In the genomic region with DNA sequence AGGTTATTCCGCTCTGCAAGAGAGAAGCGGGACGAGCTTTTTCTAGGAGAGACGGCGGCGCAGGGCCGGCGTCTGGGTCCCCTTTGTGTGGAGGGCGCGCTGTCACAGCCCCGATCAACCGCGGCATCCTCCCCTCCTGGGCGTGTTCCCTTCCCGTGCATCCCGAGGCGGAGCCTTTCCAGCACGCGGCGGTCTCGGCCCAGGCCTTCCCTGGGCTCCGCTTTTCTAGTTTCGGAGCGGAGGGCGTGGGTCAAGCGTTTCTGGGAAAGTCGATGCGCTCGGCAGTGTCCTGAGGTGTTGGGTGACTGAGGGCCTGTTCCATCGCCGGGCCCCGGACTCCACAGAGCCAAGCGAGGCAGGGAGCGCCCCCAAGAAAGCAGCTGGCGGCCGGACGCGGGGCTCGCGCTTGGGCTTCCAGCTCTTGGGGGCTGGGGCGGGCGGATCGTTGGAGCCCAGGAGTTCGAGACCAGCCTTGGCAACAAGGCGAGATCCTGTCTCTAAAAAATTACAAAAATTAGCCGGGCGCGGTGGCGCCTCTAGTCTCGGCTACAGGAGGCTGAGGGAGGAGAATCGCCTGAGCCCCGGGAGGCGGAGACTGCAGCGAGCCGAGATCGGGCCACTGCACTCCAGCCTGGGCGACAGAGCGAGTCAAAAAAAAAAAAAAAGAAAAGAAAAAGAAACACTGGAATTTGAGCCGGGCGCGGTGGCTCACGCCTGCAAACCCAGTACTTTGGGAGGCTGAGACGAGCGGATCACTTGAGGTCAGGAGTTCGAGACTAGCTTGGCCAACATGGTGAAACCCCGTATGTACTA, we compare ENCODE assay signal across 1 cellular context.
A peak's percentile ranks its signal among the peaks of the same experiment; 100 is the strongest.
TF ChIP-seq lines count a peak whose summit lies in the region.

No MANE protein-coding gene starts in this region.

TF ChIP-seq in WTC11, 78 proteins besides CTCF, POLR2A, EP300 and RAD21 (continued from another document):
- TF ChIP-seq, protein P1, sequence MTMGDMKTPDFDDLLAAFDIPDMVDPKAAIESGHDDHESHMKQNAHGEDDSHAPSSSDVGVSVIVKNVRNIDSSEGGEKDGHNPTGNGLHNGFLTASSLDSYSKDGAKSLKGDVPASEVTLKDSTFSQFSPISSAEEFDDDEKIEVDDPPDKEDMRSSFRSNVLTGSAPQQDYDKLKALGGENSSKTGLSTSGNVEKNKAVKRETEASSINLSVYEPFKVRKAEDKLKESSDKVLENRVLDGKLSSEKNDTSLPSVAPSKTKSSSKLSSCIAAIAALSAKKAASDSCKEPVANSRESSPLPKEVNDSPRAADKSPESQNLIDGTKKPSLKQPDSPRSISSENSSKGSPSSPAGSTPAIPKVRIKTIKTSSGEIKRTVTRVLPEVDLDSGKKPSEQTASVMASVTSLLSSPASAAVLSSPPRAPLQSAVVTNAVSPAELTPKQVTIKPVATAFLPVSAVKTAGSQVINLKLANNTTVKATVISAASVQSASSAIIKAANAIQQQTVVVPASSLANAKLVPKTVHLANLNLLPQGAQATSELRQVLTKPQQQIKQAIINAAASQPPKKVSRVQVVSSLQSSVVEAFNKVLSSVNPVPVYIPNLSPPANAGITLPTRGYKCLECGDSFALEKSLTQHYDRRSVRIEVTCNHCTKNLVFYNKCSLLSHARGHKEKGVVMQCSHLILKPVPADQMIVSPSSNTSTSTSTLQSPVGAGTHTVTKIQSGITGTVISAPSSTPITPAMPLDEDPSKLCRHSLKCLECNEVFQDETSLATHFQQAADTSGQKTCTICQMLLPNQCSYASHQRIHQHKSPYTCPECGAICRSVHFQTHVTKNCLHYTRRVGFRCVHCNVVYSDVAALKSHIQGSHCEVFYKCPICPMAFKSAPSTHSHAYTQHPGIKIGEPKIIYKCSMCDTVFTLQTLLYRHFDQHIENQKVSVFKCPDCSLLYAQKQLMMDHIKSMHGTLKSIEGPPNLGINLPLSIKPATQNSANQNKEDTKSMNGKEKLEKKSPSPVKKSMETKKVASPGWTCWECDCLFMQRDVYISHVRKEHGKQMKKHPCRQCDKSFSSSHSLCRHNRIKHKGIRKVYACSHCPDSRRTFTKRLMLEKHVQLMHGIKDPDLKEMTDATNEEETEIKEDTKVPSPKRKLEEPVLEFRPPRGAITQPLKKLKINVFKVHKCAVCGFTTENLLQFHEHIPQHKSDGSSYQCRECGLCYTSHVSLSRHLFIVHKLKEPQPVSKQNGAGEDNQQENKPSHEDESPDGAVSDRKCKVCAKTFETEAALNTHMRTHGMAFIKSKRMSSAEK (CRISPR knock-in tag; IDR thresholded peaks at IDR 0.05; ENCODE audit: borderline replicate concordance), result no peak
- TF ChIP-seq, protein P2, sequence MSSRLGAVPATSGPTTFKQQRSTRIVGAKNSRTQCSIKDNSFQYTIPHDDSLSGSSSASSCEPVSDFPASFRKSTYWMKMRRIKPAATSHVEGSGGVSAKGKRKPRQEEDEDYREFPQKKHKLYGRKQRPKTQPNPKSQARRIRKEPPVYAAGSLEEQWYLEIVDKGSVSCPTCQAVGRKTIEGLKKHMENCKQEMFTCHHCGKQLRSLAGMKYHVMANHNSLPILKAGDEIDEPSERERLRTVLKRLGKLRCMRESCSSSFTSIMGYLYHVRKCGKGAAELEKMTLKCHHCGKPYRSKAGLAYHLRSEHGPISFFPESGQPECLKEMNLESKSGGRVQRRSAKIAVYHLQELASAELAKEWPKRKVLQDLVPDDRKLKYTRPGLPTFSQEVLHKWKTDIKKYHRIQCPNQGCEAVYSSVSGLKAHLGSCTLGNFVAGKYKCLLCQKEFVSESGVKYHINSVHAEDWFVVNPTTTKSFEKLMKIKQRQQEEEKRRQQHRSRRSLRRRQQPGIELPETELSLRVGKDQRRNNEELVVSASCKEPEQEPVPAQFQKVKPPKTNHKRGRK (CRISPR knock-in tag; IDR thresholded peaks at IDR 0.05; ENCODE audit: borderline replicate concordance), result no peak
- TF ChIP-seq NFATC4 (CRISPR knock-in tag; IDR thresholded peaks at IDR 0.05) (no peak), FOXJ3 (CRISPR knock-in tag; IDR thresholded peaks at IDR 0.05; ENCODE audit: borderline replicate concordance) (no peak), TEAD1 (CRISPR knock-in tag; IDR thresholded peaks at IDR 0.05) (no peak), JAZF1 (CRISPR knock-in tag; IDR thresholded peaks at IDR 0.05) (no peak), RELA (CRISPR knock-in tag; IDR thresholded peaks at IDR 0.05; ENCODE audit: borderline replicate concordance) (0 out of 2 replicates have a peak, but pooled peaks have one; percentile 17), RORB (CRISPR knock-in tag; IDR thresholded peaks at IDR 0.05) (no peak), MYBL2 (CRISPR knock-in tag; IDR thresholded peaks at IDR 0.05) (peak; percentile 81), FOXP1 (CRISPR knock-in tag; IDR thresholded peaks at IDR 0.05; ENCODE audit: borderline replicate concordance) (peak; percentile 66; the same call in 1 of the 2 replicates)
- TF ChIP-seq, protein P3, sequence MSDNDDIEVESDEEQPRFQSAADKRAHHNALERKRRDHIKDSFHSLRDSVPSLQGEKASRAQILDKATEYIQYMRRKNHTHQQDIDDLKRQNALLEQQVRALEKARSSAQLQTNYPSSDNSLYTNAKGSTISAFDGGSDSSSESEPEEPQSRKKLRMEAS (CRISPR knock-in tag; IDR thresholded peaks at IDR 0.05), result peak; percentile 83
- TF ChIP-seq, protein P4, sequence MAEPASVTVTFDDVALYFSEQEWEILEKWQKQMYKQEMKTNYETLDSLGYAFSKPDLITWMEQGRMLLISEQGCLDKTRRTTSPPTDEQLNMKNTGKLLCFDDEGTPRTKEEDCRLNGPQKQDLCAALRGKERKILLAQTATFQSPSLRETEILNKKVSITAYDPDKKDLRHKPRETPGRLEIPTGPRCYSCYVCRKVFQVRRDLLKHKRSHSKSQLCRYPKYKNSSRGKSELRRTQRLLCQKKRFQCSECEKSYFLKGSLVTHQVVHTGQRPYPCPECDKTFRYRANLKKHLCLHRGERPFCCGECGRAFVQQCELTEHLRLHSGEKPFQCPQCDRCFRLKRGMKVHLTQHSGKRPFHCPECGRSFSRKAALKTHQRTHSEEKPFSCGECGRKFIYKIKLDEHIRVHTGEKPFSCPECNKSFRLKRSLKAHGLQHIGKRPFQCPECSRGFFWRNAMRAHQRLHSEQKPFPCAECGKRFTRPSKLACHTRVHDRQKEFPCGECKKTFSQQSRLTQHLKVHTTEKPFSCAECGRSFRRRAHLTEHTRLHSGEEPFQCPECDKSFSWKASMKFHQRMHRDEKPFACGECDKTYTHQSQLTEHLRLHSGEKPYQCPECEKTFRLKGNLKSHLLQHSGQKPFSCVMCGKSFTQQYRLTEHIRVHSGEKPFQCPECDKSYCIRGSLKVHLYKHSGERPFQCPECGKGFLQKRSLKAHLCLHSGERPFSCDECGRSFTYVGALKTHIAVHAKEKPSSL (CRISPR knock-in tag; conservative IDR thresholded peaks at IDR 0.05), result no peak
